Comparison of ENCODE assay signal across 17 cellular contexts in the genomic region with DNA sequence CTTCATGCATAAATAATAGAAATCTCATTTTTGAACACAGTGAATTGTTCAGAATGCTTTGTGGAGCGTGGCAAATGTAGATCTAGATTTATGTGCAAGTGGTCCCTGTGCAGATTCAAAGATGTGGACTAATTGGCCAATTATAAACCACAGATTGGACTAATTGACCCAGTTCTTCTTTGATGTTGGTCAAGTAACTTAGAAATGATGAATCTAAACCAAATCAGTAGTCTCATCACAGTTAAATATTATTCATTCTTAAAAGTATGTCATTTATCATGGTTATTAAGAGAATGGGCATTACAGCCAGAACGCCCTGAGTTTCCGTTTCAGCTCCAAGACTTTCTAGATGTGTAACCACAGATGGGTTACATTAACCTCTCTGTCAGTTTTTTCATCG. TPM values are rescaled to one million over a fixed set of nuclear protein-coding genes. Genes with fewer than 3 reads are reported as not detected.
DNase-seq lines count a peak whose midpoint lies in the region; ATAC-seq and TF ChIP-seq lines count a peak whose summit lies in the region.
"Had no signal": no experiment of that assay in that cellular context is flagged by ENCODE, and none has a peak within 500 bp of the region (broad histone marks: within the 10 kb centered on the region; RNA-seq: fewer than 3 reads in every experiment).

No MANE protein-coding gene starts in this region.

- 21% methylated on average over 4 of the region's 4 CpGs for WGBS in SK-N-SH (ENCODE audit: low lambda C conversion rate)
- 50 to 72% (median 67%) methylated on average over 4 of the region's 4 CpGs for WGBS in adrenal gland, 4 donors

- H3K9me2 ChIP-seq in SK-N-SH: no peaks in the 10 kb centered on the region

- TF ChIP-seq POLR2A in adrenal gland (IDR thresholded peaks at IDR 0.05): no peak

- TF ChIP-seq CTCF in SK-N-SH (IDR thresholded peaks at IDR 0.05) (no peak), adrenal gland (IDR thresholded peaks at IDR 0.05) (no peak)

- H2AFZ ChIP-seq in SK-N-SH (ENCODE audit: low read depth): no peak overlapping the region
- H2AFZ ChIP-seq: GM23248 had no signal

- peak; percentile 79 for DNase-seq in NCI-H446 treated with DMSO at 0.1 percent for 48 hours (lab: John Stamatoyannopoulos, UW)
- DNase-seq in SK-N-SH: no peak
- DNase-seq in RKO (ENCODE audit: low spot score): no peak
- no peak for DNase-seq in adrenal gland
- DNase-seq: C1 segment of cervical spinal cord; Calu3; CD4-positive, alpha-beta memory T cell; COR-L47; DMS53; DMS79 treated with DMSO at 0.1 percent for 48 hours; GF-D8; GM23248; H7; HCEC 1CT had no signal

- H3K27me3 ChIP-seq in SK-N-SH (ENCODE audit: insufficient read depth): no peaks in the 10 kb centered on the region
- no peaks in the 10 kb centered on the region for H3K27me3 ChIP-seq in endocrine pancreas (ENCODE audit: control insufficient read depth, insufficient read depth, low read length)
- no peaks in the 10 kb centered on the region for H3K27me3 ChIP-seq in adrenal gland

- no peaks in the 10 kb centered on the region for H3K9me3 ChIP-seq in SK-N-SH
- no peaks in the 10 kb centered on the region for H3K9me3 ChIP-seq in endocrine pancreas (ENCODE audit: control insufficient read depth, low read length)
- no peaks in the 10 kb centered on the region for H3K9me3 ChIP-seq in adrenal gland (replicated peaks in 1 of 3)

- no peak overlapping the region for H3K27ac ChIP-seq in SK-N-SH (ENCODE audit: low read depth in 2 of 2, low read length in 1 of 2)
- no peak overlapping the region for H3K27ac ChIP-seq in adrenal gland
- H3K27ac ChIP-seq: GM23248 had no signal

- H3K9ac ChIP-seq in SK-N-SH (no peak overlapping the region), endocrine pancreas (ENCODE audit: control insufficient read depth, insufficient read depth, low read length) (no peak overlapping the region)
- H3K9ac ChIP-seq: GM23248 had no signal

- intact Hi-C loops in adrenal gland (cut with DNase I): no loop called here

- POLR2A ChIA-PET in SK-N-SH (lab: Yijun Ruan, JAX): no interaction called here

- H3K36me3 ChIP-seq in SK-N-SH (replicated peaks in 1 of 2; ENCODE audit: control insufficient read depth in 1 of 2, insufficient read depth in 2 of 2, low read length in 1 of 2): no peaks in the 10 kb centered on the region
- no peaks in the 10 kb centered on the region for H3K36me3 ChIP-seq in endocrine pancreas (ENCODE audit: control insufficient read depth, insufficient read depth, low read length)
- H3K36me3 ChIP-seq in adrenal gland (replicated peaks in 1 of 2): no peaks in the 10 kb centered on the region

- TF ChIP-seq EP300 in SK-N-SH (IDR thresholded peaks at IDR 0.05; ENCODE audit: borderline replicate concordance in 1 of 2, low read depth in 1 of 2, low read length in 1 of 2): peak; percentile 30 to 66; a peak in 3 of 4 replicates

- H3F3A ChIP-seq in SK-N-SH (replicated peaks; ENCODE audit: insufficient read depth): no peaks in the 10 kb centered on the region

- H3K4me3 ChIP-seq in SK-N-SH (ENCODE audit: low read depth in 2 of 2, low read length in 1 of 2) (no peak overlapping the region), endocrine pancreas (ENCODE audit: control insufficient read depth, insufficient read depth, low read length) (peak overlapping the region; percentile 60), adrenal gland (no peak overlapping the region)
- H3K4me3 ChIP-seq: GM23248 had no signal

- no peaks in the 10 kb centered on the region for H3K79me2 ChIP-seq in SK-N-SH (ENCODE audit: insufficient read depth)

- no peaks in the 10 kb centered on the region for H4K20me1 ChIP-seq in SK-N-SH (ENCODE audit: insufficient read depth)

- H3K4me1 ChIP-seq in SK-N-SH (ENCODE audit: control insufficient read depth in 1 of 2, insufficient read depth in 2 of 2, low read depth in 1 of 2, low read length in 1 of 2) (peaks cover 0 to 2% of the 10 kb centered on the region in 2 experiments; a peak in 1 of 4 replicates), endocrine pancreas (ENCODE audit: control insufficient read depth, insufficient read depth, low read length) (peaks cover 4% of the 10 kb centered on the region), adrenal gland (replicated peaks in 1 of 2) (no peaks in the 10 kb centered on the region)

- TF ChIP-seq RAD21 in SK-N-SH (IDR thresholded peaks at IDR 0.05; ENCODE audit: low read length): no peak

- no peak overlapping the region for H3K4me2 ChIP-seq in SK-N-SH

- CTCF ChIA-PET in SK-N-SH (lab: Yijun Ruan, JAX): interaction anchor here (1.3 to 3.3 kb wide), 2 partner anchors 11 to 95 kb away, joined by 4 to 14 read pairs; partner anchors contain the start of gene PDE4D

- ATAC-seq in HG02884 (IDR thresholded peaks at IDR 0.05; ENCODE audit: unreplicated experiment): no peak
- no peak for ATAC-seq in GM21619 (IDR thresholded peaks at IDR 0.05; ENCODE audit: unreplicated experiment)

TF ChIP-seq in SK-N-SH, 30 proteins besides CTCF, POLR2A, EP300 and RAD21:
- TF ChIP-seq, protein P1, sequence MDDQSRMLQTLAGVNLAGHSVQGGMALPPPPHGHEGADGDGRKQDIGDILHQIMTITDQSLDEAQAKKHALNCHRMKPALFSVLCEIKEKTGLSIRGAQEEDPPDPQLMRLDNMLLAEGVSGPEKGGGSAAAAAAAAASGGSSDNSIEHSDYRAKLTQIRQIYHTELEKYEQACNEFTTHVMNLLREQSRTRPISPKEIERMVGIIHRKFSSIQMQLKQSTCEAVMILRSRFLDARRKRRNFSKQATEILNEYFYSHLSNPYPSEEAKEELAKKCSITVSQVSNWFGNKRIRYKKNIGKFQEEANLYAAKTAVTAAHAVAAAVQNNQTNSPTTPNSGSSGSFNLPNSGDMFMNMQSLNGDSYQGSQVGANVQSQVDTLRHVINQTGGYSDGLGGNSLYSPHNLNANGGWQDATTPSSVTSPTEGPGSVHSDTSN (IDR thresholded peaks at IDR 0.05): peak; percentile 42
- TF ChIP-seq USF2 (IDR thresholded peaks at IDR 0.05; ENCODE audit: borderline replicate concordance, low read depth, low read length): no peak
- TF ChIP-seq TCF12 (IDR thresholded peaks at IDR 0.05): 0 out of 2 replicates have a peak, but pooled peaks have one; percentile 47
- no peak for TF ChIP-seq CHD2 (IDR thresholded peaks at IDR 0.05; ENCODE audit: low read length, partially characterized antibody)
- peak; percentile 42; the same call in 1 of the 2 replicates for TF ChIP-seq TEAD4 (IDR thresholded peaks at IDR 0.05; ENCODE audit: borderline replicate concordance, insufficient read depth)
- TF ChIP-seq, protein P2, sequence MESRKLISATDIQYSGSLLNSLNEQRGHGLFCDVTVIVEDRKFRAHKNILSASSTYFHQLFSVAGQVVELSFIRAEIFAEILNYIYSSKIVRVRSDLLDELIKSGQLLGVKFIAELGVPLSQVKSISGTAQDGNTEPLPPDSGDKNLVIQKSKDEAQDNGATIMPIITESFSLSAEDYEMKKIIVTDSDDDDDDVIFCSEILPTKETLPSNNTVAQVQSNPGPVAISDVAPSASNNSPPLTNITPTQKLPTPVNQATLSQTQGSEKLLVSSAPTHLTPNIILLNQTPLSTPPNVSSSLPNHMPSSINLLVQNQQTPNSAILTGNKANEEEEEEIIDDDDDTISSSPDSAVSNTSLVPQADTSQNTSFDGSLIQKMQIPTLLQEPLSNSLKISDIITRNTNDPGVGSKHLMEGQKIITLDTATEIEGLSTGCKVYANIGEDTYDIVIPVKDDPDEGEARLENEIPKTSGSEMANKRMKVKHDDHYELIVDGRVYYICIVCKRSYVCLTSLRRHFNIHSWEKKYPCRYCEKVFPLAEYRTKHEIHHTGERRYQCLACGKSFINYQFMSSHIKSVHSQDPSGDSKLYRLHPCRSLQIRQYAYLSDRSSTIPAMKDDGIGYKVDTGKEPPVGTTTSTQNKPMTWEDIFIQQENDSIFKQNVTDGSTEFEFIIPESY (IDR thresholded peaks at IDR 0.05; ENCODE audit: borderline replicate concordance, low read depth): no peak
- TF ChIP-seq GATA2 (CRISPR knock-in tag; IDR thresholded peaks at IDR 0.05): 0 out of 2 replicates have a peak, but pooled peaks have one; percentile 21
- TF ChIP-seq, protein P3, sequence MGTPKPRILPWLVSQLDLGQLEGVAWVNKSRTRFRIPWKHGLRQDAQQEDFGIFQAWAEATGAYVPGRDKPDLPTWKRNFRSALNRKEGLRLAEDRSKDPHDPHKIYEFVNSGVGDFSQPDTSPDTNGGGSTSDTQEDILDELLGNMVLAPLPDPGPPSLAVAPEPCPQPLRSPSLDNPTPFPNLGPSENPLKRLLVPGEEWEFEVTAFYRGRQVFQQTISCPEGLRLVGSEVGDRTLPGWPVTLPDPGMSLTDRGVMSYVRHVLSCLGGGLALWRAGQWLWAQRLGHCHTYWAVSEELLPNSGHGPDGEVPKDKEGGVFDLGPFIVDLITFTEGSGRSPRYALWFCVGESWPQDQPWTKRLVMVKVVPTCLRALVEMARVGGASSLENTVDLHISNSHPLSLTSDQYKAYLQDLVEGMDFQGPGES (IDR thresholded peaks at IDR 0.05; ENCODE audit: low read depth, low read length): no peak
- TF ChIP-seq USF1 (IDR thresholded peaks at IDR 0.05; ENCODE audit: borderline replicate concordance, low read depth): no peak
- TF ChIP-seq EZH2phosphoT487 (IDR thresholded peaks at IDR 0.05; ENCODE audit: borderline replicate concordance, low read depth): no peak
- TF ChIP-seq RFX5 (IDR thresholded peaks at IDR 0.05; ENCODE audit: low read length): no peak
- TF ChIP-seq NRF1 (IDR thresholded peaks at IDR 0.05; ENCODE audit: low read depth, low read length): no peak

RNA-seq across cellular contexts. Expression of gene PDE4D, which starts 11.7 kb away (rescaled TPM):
- polyA plus RNA-seq in SK-N-SH (2012; rRNA removed) (2.4 and 3.3 TPM in 2 replicates), adrenal gland (1 to 10 TPM; 1.2 to 1.7 (median 1.5) TPM)
- 1.8 TPM in 2 replicates for polyA plus RNA-seq in SK-N-SH (2012; cell fraction: cytosol; rRNA removed)
- 4.0 and 6.0 TPM in 2 replicates for polyA plus RNA-seq in SK-N-SH (2012; cell fraction: nucleus; rRNA removed)
- total RNA-seq in adrenal gland: 1 to 10 TPM; 1.7 to 4.5 (median 2.4) TPM
